In the genomic region with DNA sequence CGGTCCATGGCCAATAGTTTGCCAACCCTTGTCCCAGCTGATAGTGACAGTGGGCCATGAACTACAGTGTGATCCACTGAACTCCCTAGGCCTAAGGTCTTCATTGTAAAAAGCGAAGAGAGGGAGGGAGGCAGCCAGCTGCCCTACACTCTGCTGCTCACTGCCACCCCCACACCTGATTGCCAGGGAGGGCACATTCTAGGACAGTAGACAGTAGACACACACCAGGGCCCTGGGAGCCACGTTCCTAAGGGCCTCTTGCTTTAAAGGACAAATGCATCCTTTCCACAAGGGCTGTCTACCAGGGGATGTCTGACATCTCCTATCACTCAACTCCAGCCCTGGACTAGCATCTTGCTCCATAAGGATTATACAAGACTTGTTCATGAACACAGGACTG, we compare ENCODE assay signal across 17 cellular contexts.
DNase-seq lines count a peak whose midpoint lies in the region; ATAC-seq and TF ChIP-seq lines count a peak whose summit lies in the region.
"Had no signal": no experiment of that assay in that cellular context is flagged by ENCODE, and none has a peak within 500 bp of the region (broad histone marks: within the 10 kb centered on the region; RNA-seq: fewer than 3 reads in every experiment).

No MANE protein-coding gene starts in this region.

- no peaks in the 10 kb centered on the region for H3K9me2 ChIP-seq in GM23338 (ENCODE audit: insufficient read depth)

- H3K9me3 Mint-ChIP-seq in GM23338, result no peaks in the 10 kb centered on the region; the same call in 2 of the 3 replicates
- H3K9me3 Mint-ChIP-seq: CD4-positive, CD25-positive, alpha-beta regulatory T cell; CD8-positive, alpha-beta memory T cell had no signal

- H3K4me3 ChIP-seq in GM23338, result no peak overlapping the region
- no peak overlapping the region for H3K4me3 ChIP-seq in lower lobe of right lung
- no peak overlapping the region for H3K4me3 ChIP-seq in spleen
- no peak overlapping the region for H3K4me3 ChIP-seq in suprapubic skin
- H3K4me3 ChIP-seq: BLaER1 treated with 17β-estradiol and CSF1 and Interleukin-3, amounts not matched to agents 10 nM and 100 nM; GM23248; HAP-1 had no signal

- TF ChIP-seq EP300 in suprapubic skin (IDR thresholded peaks at IDR 0.05), result no peak

- H3K27ac ChIP-seq in GM23338 (ENCODE audit: low read depth) (no peak overlapping the region), lower lobe of right lung (no peak overlapping the region), spleen (no peak overlapping the region), suprapubic skin (no peak overlapping the region)
- H3K27ac ChIP-seq: BLaER1 treated with 17β-estradiol and CSF1 and Interleukin-3, amounts not matched to agents 10 nM and 100 nM; GM23248; KMS-11 had no signal

- no peak for DNase-seq in GM23338 (ENCODE audit: low spot score)
- DNase-seq in T-helper 17 cell, result no peak
- peak; percentile 19 for DNase-seq in lower lobe of right lung
- peak; percentile 31 for DNase-seq in spleen
- DNase-seq in NCI-H82 treated with DMSO at 0.1 percent for 48 hours (lab: John Stamatoyannopoulos, UW; ENCODE audit: unreplicated experiment), result no peak
- no peak for DNase-seq in NCI-H526 (lab: John Stamatoyannopoulos, UW)
- no peak for DNase-seq in suprapubic skin (ENCODE audit: low spot score in 2 of 2)
- DNase-seq: CD4-positive, CD25-positive, alpha-beta regulatory T cell; CD8-positive, alpha-beta memory T cell; COR-L47; DMS 273 treated with DMSO at 0.1 percent for 48 hours; DMS53; GM23248 had no signal

- no peaks in the 10 kb centered on the region for H3F3A ChIP-seq in GM23338 (replicated peaks; ENCODE audit: low read depth)

- intact Hi-C loops in lower lobe of right lung (cut with DNase I), result no loop called here
- intact Hi-C loops in spleen (cut with DNase I; ENCODE audit: low total_unique reads), result no loop called here

- TF ChIP-seq CTCF in GM23338 (conservative IDR thresholded peaks at IDR 0.05; ENCODE audit: low read depth in 2 of 2), result no peak
- TF ChIP-seq CTCF in lower lobe of right lung (IDR thresholded peaks at IDR 0.05), result no peak
- no peak for TF ChIP-seq CTCF in spleen (IDR thresholded peaks at IDR 0.05 in 8 of 11, conservative IDR thresholded peaks at IDR 0.05 in 3 of 11)
- TF ChIP-seq CTCF in suprapubic skin (IDR thresholded peaks at IDR 0.05), result no peak

- H3K36me3 Mint-ChIP-seq in GM23338 (ENCODE audit: low read depth) (peaks cover 52% of the 10 kb centered on the region), T-helper 17 cell (ENCODE audit: low read depth) (peaks cover 2% of the 10 kb centered on the region)
- H3K36me3 Mint-ChIP-seq: CD4-positive, CD25-positive, alpha-beta regulatory T cell had no signal

- H3K27me3 Mint-ChIP-seq in GM23338 (ENCODE audit: insufficient read depth, low read depth, poor library complexity) (peaks cover 10% of the 10 kb centered on the region), T-helper 17 cell (no peaks in the 10 kb centered on the region)
- H3K27me3 Mint-ChIP-seq: B cell; CD4-positive, CD25-positive, alpha-beta regulatory T cell; CD8-positive, alpha-beta memory T cell had no signal

- no peak overlapping the region for H2AFZ ChIP-seq in GM23338
- H2AFZ ChIP-seq: GM23248 had no signal

- H3K79me2 ChIP-seq in GM23338 (replicated peaks; ENCODE audit: insufficient read depth), result no peaks in the 10 kb centered on the region; the same call in 1 of the 2 replicates

- H3K4me3 Mint-ChIP-seq in GM23338 (no peak overlapping the region), T-helper 17 cell (no peak overlapping the region)
- H3K4me3 Mint-ChIP-seq: B cell; CD4-positive, CD25-positive, alpha-beta regulatory T cell; CD8-positive, alpha-beta memory T cell had no signal

- H3K4me1 ChIP-seq in GM23338 (ENCODE audit: insufficient read depth) (peaks cover 28% of the 10 kb centered on the region), lower lobe of right lung (no peaks in the 10 kb centered on the region), spleen (no peaks in the 10 kb centered on the region), suprapubic skin (no peaks in the 10 kb centered on the region)

- no peaks in the 10 kb centered on the region for H3K27me3 ChIP-seq in GM23338 (ENCODE audit: insufficient read depth)
- no peaks in the 10 kb centered on the region for H3K27me3 ChIP-seq in lower lobe of right lung (ENCODE audit: low read depth)
- no peaks in the 10 kb centered on the region for H3K27me3 ChIP-seq in spleen (replicated peaks in 1 of 7)
- H3K27me3 ChIP-seq in suprapubic skin, result no peaks in the 10 kb centered on the region
- H3K27me3 ChIP-seq: BLaER1 treated with 17β-estradiol and CSF1 and Interleukin-3, amounts not matched to agents 10 nM and 100 nM had no signal

- H4K20me1 ChIP-seq in GM23338 (replicated peaks; ENCODE audit: insufficient read depth), result peaks cover 6% of the 10 kb centered on the region; the same call in 1 of the 2 replicates

- H3K27ac Mint-ChIP-seq in GM23338 (peak overlapping the region; percentile 65; the same call in 1 of the 2 replicates), T-helper 17 cell (peak overlapping the region; percentile 47)
- H3K27ac Mint-ChIP-seq: B cell; CD4-positive, CD25-positive, alpha-beta regulatory T cell had no signal

- H3K9me3 ChIP-seq in T-helper 17 cell (ENCODE audit: control insufficient read depth, low read length, poor library complexity, severe bottlenecking) (no peaks in the 10 kb centered on the region), lower lobe of right lung (no peaks in the 10 kb centered on the region), spleen (no peaks in the 10 kb centered on the region), suprapubic skin (no peaks in the 10 kb centered on the region)
- H3K9me3 ChIP-seq: BLaER1 treated with 17β-estradiol and CSF1 and Interleukin-3, amounts not matched to agents 10 nM and 100 nM; HAP-1 had no signal

- 83 to 90% (median 86%) methylated on average over 2 to 3 of the region's 3 CpGs for WGBS in spleen, 5 donors
- WGBS in suprapubic skin, result 84% methylated on average over 2 of the region's 3 CpGs

- H3K36me3 ChIP-seq in GM23338 (ENCODE audit: insufficient read depth) (peaks cover 15% of the 10 kb centered on the region), lower lobe of right lung (peaks cover 88% of the 10 kb centered on the region), spleen (peaks cover 0 to 83% (median 11%) of the 10 kb centered on the region in 6 donors), suprapubic skin (peaks cover 99% of the 10 kb centered on the region)

- peaks cover 27% of the 10 kb centered on the region for H3K4me1 Mint-ChIP-seq in GM23338
- peaks cover 26% of the 10 kb centered on the region for H3K4me1 Mint-ChIP-seq in T-helper 17 cell
- H3K4me1 Mint-ChIP-seq: B cell had no signal

- H3K4me2 ChIP-seq in GM23338, result no peak overlapping the region
- H3K4me2 ChIP-seq: BLaER1 treated with 17β-estradiol and CSF1 and Interleukin-3, amounts not matched to agents 10 nM and 100 nM; KMS-11 had no signal

- TF ChIP-seq POLR2A in spleen (IDR thresholded peaks at IDR 0.05) (no peak), suprapubic skin (IDR thresholded peaks at IDR 0.05) (no peak)

- ATAC-seq in GM23338 (no peak), T-helper 17 cell (no peak), lower lobe of right lung (peak in 1 of 2 donors; percentile 18)

TF ChIP-seq in GM23338, 12 proteins besides CTCF, POLR2A, EP300 and RAD21 (continues in another document):
- no peak for TF ChIP-seq EZH2 (IDR thresholded peaks at IDR 0.05; ENCODE audit: low read depth, unreplicated experiment)
- TF ChIP-seq STAT1 (IDR thresholded peaks at IDR 0.05; ENCODE audit: unreplicated experiment), result no peak

Comparison
In these comparisons a context has a peak if more than half of its experiments do, and no peak if none do; other contexts are left out.
1. DNase-seq: peak in lower lobe of right lung (single experiment) and spleen (single experiment); none in GM23338 (single experiment), T-helper 17 cell (0 of 3), NCI-H82 treated with DMSO at 0.1 percent for 48 hours (single experiment), NCI-H526 (0 of 2) and suprapubic skin (0 of 2).